ENCODE assay signal across 11 cellular contexts in genomic region chr10:93718937-93719725, GRCh38. TPM values are rescaled to one million over a fixed set of nuclear protein-coding genes. Genes with fewer than 3 reads are reported as not detected.
DNase-seq lines count a peak whose midpoint lies in the region; ATAC-seq and TF ChIP-seq lines count a peak whose summit lies in the region.
"Had no signal": no experiment of that assay in that cellular context is flagged by ENCODE, and none has a peak within 500 bp of the region (broad histone marks: within the 10 kb centered on the region; RNA-seq: fewer than 3 reads in every experiment).

No MANE protein-coding gene starts in this region.

- ATAC-seq in GM21423 (IDR thresholded peaks at IDR 0.05; ENCODE audit: unreplicated experiment) (peak; percentile 52), HG03442 (IDR thresholded peaks at IDR 0.05; ENCODE audit: unreplicated experiment) (peak; percentile 52), GM19455 (IDR thresholded peaks at IDR 0.05; ENCODE audit: unreplicated experiment) (no peak)

- peak; percentile 28 for DNase-seq in cerebellum (ENCODE audit: low spot score)
- no peak for DNase-seq in NCI-H524 treated with DMSO at 0.1 percent for 48 hours (lab: John Stamatoyannopoulos, UW)
- DNase-seq in NCI-H2081 treated with DMSO at 0.1 percent for 48 hours (lab: John Stamatoyannopoulos, UW) = no peak
- DNase-seq in DMS 273 treated with DMSO at 0.1 percent for 48 hours (lab: John Stamatoyannopoulos, UW) = no peak
- DNase-seq: cortex of kidney, NCI-H1105, SW 1271 had no signal

- TF ChIP-seq CTCF in GM12873 (IDR thresholded peaks at IDR 0.05; ENCODE audit: insufficient read depth, low read depth, low read length, missing control alignments) = peak; percentile 24

RNA-seq across cellular contexts. Expression of gene FRA10AC1, which starts 16.7 kb away (rescaled TPM):
- 42.2 TPM for total RNA-seq in cerebellum

RNA-seq across cellular contexts. Expression of gene LGI1, which starts 38.6 kb away (rescaled TPM):
- 9.6 TPM for total RNA-seq in cerebellum
